13 cellular contexts compared by ENCODE assay signal in genomic region chr5:150491876-150492275, GRCh38. TPM values are rescaled to one million over a fixed set of nuclear protein-coding genes. Genes with fewer than 3 reads are reported as not detected.
DNase-seq lines count a peak whose midpoint lies in the region; ATAC-seq, FAIRE-seq and TF ChIP-seq lines count a peak whose summit lies in the region.
"Had no signal": no experiment of that assay in that cellular context is flagged by ENCODE, and none has a peak within 500 bp of the region (broad histone marks: within the 10 kb centered on the region; RNA-seq: fewer than 3 reads in every experiment).

No MANE protein-coding gene starts in this region.

- peaks cover 18% of the 10 kb centered on the region for H3K27me3 Mint-ChIP-seq in glutamatergic neuron (ENCODE audit: unreplicated experiment)

- H3K9me3 ChIP-seq in BLaER1 treated with 17β-estradiol and CSF1 and Interleukin-3, amounts not matched to agents 10 nM and 100 nM (replicated peaks in 1 of 11) = no peaks in the 10 kb centered on the region
- H3K9me3 ChIP-seq in WERI-Rb-1 (ENCODE audit: severe bottlenecking) (no peaks in the 10 kb centered on the region), small intestine (ENCODE audit: control insufficient read depth, low read depth) (no peaks in the 10 kb centered on the region), BE2C (no peaks in the 10 kb centered on the region), left lung (no peaks in the 10 kb centered on the region)

- peaks cover 57 to 92% (median 75%) of the 10 kb centered on the region in 11 experiments; a peak in 21 of 22 replicates for H4K20me1 ChIP-seq in BLaER1 treated with 17β-estradiol and CSF1 and Interleukin-3, amounts not matched to agents 10 nM and 100 nM

- H3K9me3 Mint-ChIP-seq in glutamatergic neuron (ENCODE audit: unreplicated experiment) = peaks cover 19% of the 10 kb centered on the region
- H3K9me3 Mint-ChIP-seq: activated naive CD4-positive, alpha-beta T cell treated with anti-CD3 and anti-CD28 coated beads, Interleukin-2, amount 50 U/mL, for 24 hours had no signal

- peak overlapping the region; percentile 13 to 96 (median 89); a peak in 21 of 22 replicates for H3K4me2 ChIP-seq in BLaER1 treated with 17β-estradiol and CSF1 and Interleukin-3, amounts not matched to agents 10 nM and 100 nM

- H3K4me1 Mint-ChIP-seq in glutamatergic neuron (ENCODE audit: low read depth, unreplicated experiment) = peaks cover 60% of the 10 kb centered on the region

- peak overlapping the region; percentile 11 for H3K4me3 Mint-ChIP-seq in glutamatergic neuron (ENCODE audit: unreplicated experiment)
- H3K4me3 Mint-ChIP-seq: activated naive CD4-positive, alpha-beta T cell treated with anti-CD3 and anti-CD28 coated beads, Interleukin-2, amount 50 U/mL, for 24 hours had no signal

- H3K4me3 ChIP-seq in BLaER1 treated with 17β-estradiol and CSF1 and Interleukin-3, amounts not matched to agents 10 nM and 100 nM = no peak overlapping the region
- H3K4me3 ChIP-seq in WERI-Rb-1 (ENCODE audit: low read depth, low read length) (no peak overlapping the region), small intestine (ENCODE audit: low read depth in 1 of 2, low read length in 2 of 2) (no peak overlapping the region), BE2C (ENCODE audit: low read depth, low read length) (no peak overlapping the region), left lung (no peak overlapping the region)

- ATAC-seq in left lung (no peak), GM21367 (IDR thresholded peaks at IDR 0.05; ENCODE audit: unreplicated experiment) (no peak)
- ATAC-seq: sciatic nerve had no signal

- peak overlapping the region in 3 of 11 experiments; percentile 3 to 7 (median 5); a peak in 2 of 22 replicates for H3K9ac ChIP-seq in BLaER1 treated with 17β-estradiol and CSF1 and Interleukin-3, amounts not matched to agents 10 nM and 100 nM

- DNase-seq in WERI-Rb-1 = peak; percentile 56
- no peak for DNase-seq in glutamatergic neuron
- DNase-seq in small intestine = no peak
- DNase-seq in BE2C = no peak
- DNase-seq in left lung = no peak
- no peak for DNase-seq in NOMO-1 treated with DMSO at 0.1 percent for 48 hours (lab: John Stamatoyannopoulos, UW; ENCODE audit: unreplicated experiment)
- DNase-seq: activated CD8-positive, alpha-beta memory T cell treated with anti-CD3 and anti-CD28 coated beads for 24 hours; NCI-H2107 had no signal

- H3K27ac Mint-ChIP-seq in glutamatergic neuron (ENCODE audit: unreplicated experiment) = peak overlapping the region; percentile 13
- H3K27ac Mint-ChIP-seq: activated naive CD4-positive, alpha-beta T cell treated with anti-CD3 and anti-CD28 coated beads, Interleukin-2, amount 50 U/mL, for 24 hours had no signal

- FAIRE-seq in small intestine (lab: Jason Lieb, UNC) = no peak
- FAIRE-seq: GM18507 had no signal

- no peak overlapping the region for H3K27ac ChIP-seq in BLaER1 treated with 17β-estradiol and CSF1 and Interleukin-3, amounts not matched to agents 10 nM and 100 nM
- peak overlapping the region; percentile 74 for H3K27ac ChIP-seq in WERI-Rb-1
- peak overlapping the region; percentile 3 to 21 for H3K27ac ChIP-seq in small intestine (ENCODE audit: low read depth in 1 of 2, low read length in 1 of 2)
- peak overlapping the region in 1 of 2 donors; percentile 97 for H3K27ac ChIP-seq in left lung

- no peak for TF ChIP-seq CTCF in WERI-Rb-1 (IDR thresholded peaks at IDR 0.05; ENCODE audit: low read depth, low read length)
- no peak for TF ChIP-seq CTCF in glutamatergic neuron (IDR thresholded peaks at IDR 0.05; ENCODE audit: partially characterized antibody, unreplicated experiment)
- TF ChIP-seq CTCF in BE2C (IDR thresholded peaks at IDR 0.05; ENCODE audit: low read depth, low read length) = no peak
- TF ChIP-seq CTCF in left lung (IDR thresholded peaks at IDR 0.05) = no peak

- WGBS in small intestine, 3 donors = 68 to 82% (median 70%) methylated on average over 4 of the region's 4 CpGs

- H3K36me3 Mint-ChIP-seq in glutamatergic neuron (ENCODE audit: unreplicated experiment) = no peaks in the 10 kb centered on the region
- H3K36me3 Mint-ChIP-seq: activated naive CD4-positive, alpha-beta T cell treated with anti-CD3 and anti-CD28 coated beads, Interleukin-2, amount 50 U/mL, for 24 hours had no signal

- H3K27me3 ChIP-seq in BLaER1 treated with 17β-estradiol and CSF1 and Interleukin-3, amounts not matched to agents 10 nM and 100 nM = no peaks in the 10 kb centered on the region
- no peaks in the 10 kb centered on the region for H3K27me3 ChIP-seq in WERI-Rb-1 (ENCODE audit: insufficient read depth, low read depth, severe bottlenecking)
- H3K27me3 ChIP-seq in small intestine (ENCODE audit: control insufficient read depth in 2 of 2, insufficient read depth in 2 of 2, low read length in 2 of 2) = no peaks in the 10 kb centered on the region
- H3K27me3 ChIP-seq in BE2C = no peaks in the 10 kb centered on the region
- H3K27me3 ChIP-seq in left lung = no peaks in the 10 kb centered on the region

- H3K4me1 ChIP-seq in BLaER1 treated with 17β-estradiol and CSF1 and Interleukin-3, amounts not matched to agents 10 nM and 100 nM = peaks cover 64 to 75% (median 68%) of the 10 kb centered on the region in 10 experiments
- peaks cover 0 to 6% of the 10 kb centered on the region in 2 donors for H3K4me1 ChIP-seq in small intestine (ENCODE audit: control insufficient read depth in 2 of 2, insufficient read depth in 1 of 2, low read depth in 1 of 2, low read length in 1 of 2)
- H3K4me1 ChIP-seq in BE2C = peaks cover 11% of the 10 kb centered on the region
- H3K4me1 ChIP-seq in left lung = peaks cover 48 to 77% of the 10 kb centered on the region in 2 donors

- intact Hi-C loops in left lung (cut with DNase I) = no loop called here

- peaks cover 0 to 35% (median 12%) of the 10 kb centered on the region in 11 experiments; a peak in 14 of 22 replicates for H3K36me3 ChIP-seq in BLaER1 treated with 17β-estradiol and CSF1 and Interleukin-3, amounts not matched to agents 10 nM and 100 nM
- H3K36me3 ChIP-seq in WERI-Rb-1 (peaks cover 30% of the 10 kb centered on the region), small intestine (ENCODE audit: control insufficient read depth in 2 of 2, insufficient read depth in 2 of 2, low read length in 2 of 2) (no peaks in the 10 kb centered on the region), BE2C (peaks cover 6% of the 10 kb centered on the region), left lung (peaks cover 0 to 13% of the 10 kb centered on the region in 2 donors)

RNA-seq across cellular contexts. Expression of gene NDST1, which starts 16.1 kb away (rescaled TPM):
- 160 TPM for total RNA-seq in glutamatergic neuron (ENCODE audit: unreplicated experiment)
- polyA plus RNA-seq in small intestine = 10 to 100 TPM in 2 of 3 donors, 1 to 10 TPM in 1; 7.4 to 26.2 (median 15.7) TPM
- polyA plus RNA-seq in BE2C (2012; ENCODE audit: insufficient read depth, insufficient read length, low read depth) = 26.2 TPM
- total RNA-seq in left lung = 100 to 1,000 TPM in 1 of 2 donors, 10 to 100 TPM in 1; 89.3 to 100 TPM

RNA-seq across cellular contexts. Expression of gene RPS14, which starts 42.3 kb away (rescaled TPM):
- total RNA-seq in glutamatergic neuron (ENCODE audit: unreplicated experiment) = 1,465 TPM
- polyA plus RNA-seq in small intestine = 1,000 to 10,000 TPM; 2,980 to 5,825 (median 5,408) TPM
- polyA plus RNA-seq in BE2C (2012; ENCODE audit: insufficient read depth, insufficient read length, low read depth) = 2,025 TPM
- 1,000 to 10,000 TPM; 1,428 to 1,504 TPM for total RNA-seq in left lung

Comparison
In these comparisons a context has a peak if more than half of its experiments do, and no peak if none do; other contexts are left out.
1. H3K27ac ChIP-seq: peak in WERI-Rb-1 (single experiment) and small intestine (2 of 2); none in BLaER1 treated with 17β-estradiol and CSF1 and Interleukin-3, amounts not matched to agents 10 nM and 100 nM (0 of 11).